In the genomic region with DNA sequence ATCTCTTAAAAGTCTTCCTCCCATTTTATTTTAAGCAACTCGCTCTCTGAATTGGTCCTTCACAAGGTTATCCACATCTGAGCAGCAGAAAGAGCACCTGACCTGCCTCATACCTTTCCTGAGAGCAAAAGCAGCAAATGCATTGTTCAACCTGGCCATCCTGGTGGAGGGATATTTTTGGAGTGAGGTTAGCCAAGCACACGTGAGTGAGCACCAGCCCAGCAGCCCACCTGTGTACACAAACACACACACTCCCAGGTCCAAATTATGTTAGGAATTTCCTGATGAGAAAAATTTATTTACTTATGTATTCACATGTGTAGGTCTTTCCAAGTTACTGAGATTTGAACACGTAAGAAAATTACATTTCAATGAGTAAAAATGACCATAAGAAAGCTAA, we compare ENCODE assay signal across 2 cellular contexts.
TF ChIP-seq lines count a peak whose summit lies in the region.

No MANE protein-coding gene starts in this region.

TF ChIP-seq in Ishikawa, 13 proteins besides CTCF, POLR2A, EP300 and RAD21 (continued from another document):
- TF ChIP-seq TCF12 (IDR thresholded peaks at IDR 0.05; ENCODE audit: low read depth): 0 out of 2 replicates have a peak, but pooled peaks have one; percentile 35
- no peak for TF ChIP-seq USF1 (IDR thresholded peaks at IDR 0.05)
- TF ChIP-seq EGR1 (IDR thresholded peaks at IDR 0.05): no peak
- TF ChIP-seq MAX (IDR thresholded peaks at IDR 0.05): no peak
TF ChIP-seq in Ishikawa: peak in this region for 1.

TF ChIP-seq in WTC11, 78 proteins besides CTCF, POLR2A, EP300 and RAD21:
- TF ChIP-seq USF1 (CRISPR knock-in tag; IDR thresholded peaks at IDR 0.05) (no peak), RORB (CRISPR knock-in tag; IDR thresholded peaks at IDR 0.05) (no peak), IRF2 (CRISPR knock-in tag; IDR thresholded peaks at IDR 0.05; ENCODE audit: borderline replicate concordance, low read depth) (no peak)
